1 cellular context compared by ENCODE assay signal in the genomic region with DNA sequence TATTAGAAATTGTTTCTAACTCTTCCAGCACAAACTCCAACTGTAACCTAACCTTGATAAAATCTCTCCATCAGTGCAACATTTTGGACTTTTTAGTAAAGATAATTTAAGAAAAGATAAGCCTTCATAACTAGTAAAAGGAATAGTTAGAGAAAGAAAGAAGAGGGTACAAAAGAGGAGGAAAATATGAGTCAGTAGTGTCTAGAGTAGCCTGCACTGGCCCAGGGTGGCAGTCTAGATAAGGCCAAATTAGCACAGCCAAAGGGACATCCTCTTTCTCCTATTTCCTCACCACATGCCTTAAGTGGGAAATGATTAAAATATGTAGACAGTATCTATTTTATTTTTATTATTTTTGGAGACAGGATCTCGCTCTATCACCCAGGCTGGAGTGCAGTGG.
TF ChIP-seq lines count a peak whose summit lies in the region.

No MANE protein-coding gene starts in this region.

TF ChIP-seq in HCT116, 20 proteins besides CTCF, POLR2A, EP300 and RAD21 (continued from another document):
- TF ChIP-seq ELF1 (IDR thresholded peaks at IDR 0.05; ENCODE audit: borderline replicate concordance, low read depth) (no peak), CBX3 (IDR thresholded peaks at IDR 0.05; ENCODE audit: low read depth) (no peak)
